In the genomic region with DNA sequence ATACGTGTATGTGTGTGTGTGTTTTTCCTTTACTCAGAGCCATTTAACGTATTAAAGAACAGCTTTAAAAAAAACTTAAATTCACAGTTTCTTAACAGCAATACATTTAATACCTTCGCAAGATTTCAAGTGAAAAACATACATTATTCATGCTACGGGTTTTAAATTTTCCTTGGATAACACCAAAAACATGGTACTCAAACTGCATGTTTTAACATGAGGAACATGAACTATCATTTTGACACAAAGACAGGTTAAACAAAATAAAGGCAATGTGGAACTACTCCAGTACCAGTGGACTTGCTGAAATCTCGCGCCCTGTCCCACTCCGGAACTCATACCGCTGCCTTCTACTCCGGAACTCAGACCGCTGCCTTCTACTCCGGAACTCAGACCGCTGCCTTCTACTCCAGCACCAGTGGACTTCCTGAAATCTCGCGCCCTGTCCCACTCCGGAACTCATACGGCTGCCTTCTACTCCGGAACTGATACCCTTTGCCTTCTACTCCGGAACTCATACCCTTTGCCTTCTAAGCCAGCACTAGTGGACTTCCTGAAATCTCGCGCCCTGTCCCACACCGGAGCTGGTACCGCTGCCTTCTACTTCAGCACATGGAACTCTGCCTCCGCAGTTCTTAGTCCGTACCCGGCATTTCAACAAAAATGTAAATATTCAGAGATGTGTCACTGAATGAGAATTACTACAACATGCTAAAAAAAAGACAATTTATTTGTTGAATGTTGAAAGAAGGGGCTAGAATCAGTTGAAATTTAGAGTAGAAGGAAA, we compare ENCODE assay signal across 1 cellular context.
A peak's percentile ranks its signal among the peaks of the same experiment; 100 is the strongest.
TF ChIP-seq lines count a peak whose summit lies in the region.

No MANE protein-coding gene starts in this region.

TF ChIP-seq in K562, 482 proteins besides CTCF, POLR2A, EP300 and RAD21 (continued from another document and continues in another):
- no peak for TF ChIP-seq PYGO2 (tag; IDR thresholded peaks at IDR 0.05)
- no peak for TF ChIP-seq PATZ1 (CRISPR knock-in tag; IDR thresholded peaks at IDR 0.05; ENCODE audit: borderline replicate concordance)
- TF ChIP-seq PML (IDR thresholded peaks at IDR 0.05; ENCODE audit: low read length): peak; percentile 86
- peak; percentile 57 for TF ChIP-seq NFIC (IDR thresholded peaks at IDR 0.05)
- TF ChIP-seq, protein P1, sequence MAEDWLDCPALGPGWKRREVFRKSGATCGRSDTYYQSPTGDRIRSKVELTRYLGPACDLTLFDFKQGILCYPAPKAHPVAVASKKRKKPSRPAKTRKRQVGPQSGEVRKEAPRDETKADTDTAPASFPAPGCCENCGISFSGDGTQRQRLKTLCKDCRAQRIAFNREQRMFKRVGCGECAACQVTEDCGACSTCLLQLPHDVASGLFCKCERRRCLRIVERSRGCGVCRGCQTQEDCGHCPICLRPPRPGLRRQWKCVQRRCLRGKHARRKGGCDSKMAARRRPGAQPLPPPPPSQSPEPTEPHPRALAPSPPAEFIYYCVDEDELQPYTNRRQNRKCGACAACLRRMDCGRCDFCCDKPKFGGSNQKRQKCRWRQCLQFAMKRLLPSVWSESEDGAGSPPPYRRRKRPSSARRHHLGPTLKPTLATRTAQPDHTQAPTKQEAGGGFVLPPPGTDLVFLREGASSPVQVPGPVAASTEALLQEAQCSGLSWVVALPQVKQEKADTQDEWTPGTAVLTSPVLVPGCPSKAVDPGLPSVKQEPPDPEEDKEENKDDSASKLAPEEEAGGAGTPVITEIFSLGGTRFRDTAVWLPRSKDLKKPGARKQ (CRISPR knock-in tag; IDR thresholded peaks at IDR 0.05): no peak
- TF ChIP-seq CHD2 (IDR thresholded peaks at IDR 0.05; ENCODE audit: low read depth, low read length): peak; percentile 70; the same call in 1 of the 2 replicates
- peak in 1 of 2 experiments; percentile 80; a peak in 2 of 4 replicates for TF ChIP-seq ZNF639 (CRISPR knock-in tag; conservative IDR thresholded peaks at IDR 0.05 in 1 of 2, IDR thresholded peaks at IDR 0.05 in 1 of 2)
- TF ChIP-seq XRCC5 (IDR thresholded peaks at IDR 0.05; ENCODE audit: low read depth, low read length): peak; percentile 87
- TF ChIP-seq CBX5 (IDR thresholded peaks at IDR 0.05; ENCODE audit: borderline replicate concordance, low read depth): no peak; the same call in 1 of the 2 replicates
- TF ChIP-seq NCOR1 (IDR thresholded peaks at IDR 0.05): peak; percentile 38; the same call in 1 of the 2 replicates
- peak in 1 of 2 experiments; percentile 56; a peak in 2 of 4 replicates for TF ChIP-seq MAZ (CRISPR knock-in tag; conservative IDR thresholded peaks at IDR 0.05 in 1 of 2, IDR thresholded peaks at IDR 0.05 in 1 of 2)
- TF ChIP-seq CBFA2T2 (conservative IDR thresholded peaks at IDR 0.05): no peak
- TF ChIP-seq RAD51 (IDR thresholded peaks at IDR 0.05; ENCODE audit: borderline replicate concordance, low read depth): no peak
- no peak for TF ChIP-seq CBFA2T3 (IDR thresholded peaks at IDR 0.05)
- TF ChIP-seq, protein P2, sequence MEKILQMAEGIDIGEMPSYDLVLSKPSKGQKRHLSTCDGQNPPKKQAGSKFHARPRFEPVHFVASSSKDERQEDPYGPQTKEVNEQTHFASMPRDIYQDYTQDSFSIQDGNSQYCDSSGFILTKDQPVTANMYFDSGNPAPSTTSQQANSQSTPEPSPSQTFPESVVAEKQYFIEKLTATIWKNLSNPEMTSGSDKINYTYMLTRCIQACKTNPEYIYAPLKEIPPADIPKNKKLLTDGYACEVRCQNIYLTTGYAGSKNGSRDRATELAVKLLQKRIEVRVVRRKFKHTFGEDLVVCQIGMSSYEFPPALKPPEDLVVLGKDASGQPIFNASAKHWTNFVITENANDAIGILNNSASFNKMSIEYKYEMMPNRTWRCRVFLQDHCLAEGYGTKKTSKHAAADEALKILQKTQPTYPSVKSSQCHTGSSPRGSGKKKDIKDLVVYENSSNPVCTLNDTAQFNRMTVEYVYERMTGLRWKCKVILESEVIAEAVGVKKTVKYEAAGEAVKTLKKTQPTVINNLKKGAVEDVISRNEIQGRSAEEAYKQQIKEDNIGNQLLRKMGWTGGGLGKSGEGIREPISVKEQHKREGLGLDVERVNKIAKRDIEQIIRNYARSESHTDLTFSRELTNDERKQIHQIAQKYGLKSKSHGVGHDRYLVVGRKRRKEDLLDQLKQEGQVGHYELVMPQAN (IDR thresholded peaks at IDR 0.05; ENCODE audit: borderline replicate concordance): peak; percentile 37; the same call in 1 of the 2 replicates
- TF ChIP-seq ZNF408 (CRISPR knock-in tag; IDR thresholded peaks at IDR 0.05; ENCODE audit: low read depth): no peak
- TF ChIP-seq TBP (optimal IDR thresholded peaks at IDR 0.05; ENCODE audit: low read depth, low read length): peak; percentile 86
- TF ChIP-seq ASH1L (IDR thresholded peaks at IDR 0.05; ENCODE audit: borderline replicate concordance, low read depth, partially characterized antibody): peak; percentile 72
- TF ChIP-seq, protein P3, sequence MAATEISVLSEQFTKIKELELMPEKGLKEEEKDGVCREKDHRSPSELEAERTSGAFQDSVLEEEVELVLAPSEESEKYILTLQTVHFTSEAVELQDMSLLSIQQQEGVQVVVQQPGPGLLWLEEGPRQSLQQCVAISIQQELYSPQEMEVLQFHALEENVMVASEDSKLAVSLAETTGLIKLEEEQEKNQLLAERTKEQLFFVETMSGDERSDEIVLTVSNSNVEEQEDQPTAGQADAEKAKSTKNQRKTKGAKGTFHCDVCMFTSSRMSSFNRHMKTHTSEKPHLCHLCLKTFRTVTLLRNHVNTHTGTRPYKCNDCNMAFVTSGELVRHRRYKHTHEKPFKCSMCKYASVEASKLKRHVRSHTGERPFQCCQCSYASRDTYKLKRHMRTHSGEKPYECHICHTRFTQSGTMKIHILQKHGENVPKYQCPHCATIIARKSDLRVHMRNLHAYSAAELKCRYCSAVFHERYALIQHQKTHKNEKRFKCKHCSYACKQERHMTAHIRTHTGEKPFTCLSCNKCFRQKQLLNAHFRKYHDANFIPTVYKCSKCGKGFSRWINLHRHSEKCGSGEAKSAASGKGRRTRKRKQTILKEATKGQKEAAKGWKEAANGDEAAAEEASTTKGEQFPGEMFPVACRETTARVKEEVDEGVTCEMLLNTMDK (IDR thresholded peaks at IDR 0.05; ENCODE audit: borderline replicate concordance, insufficient read depth, low read depth, low read length, poor library complexity, severe bottlenecking): no peak
- TF ChIP-seq SIN3B (IDR thresholded peaks at IDR 0.05; ENCODE audit: low read depth): no peak
- peak; percentile 64; the same call in 1 of the 2 replicates for TF ChIP-seq JUN (IDR thresholded peaks at IDR 0.05; ENCODE audit: borderline replicate concordance, low read depth, low read length)
- no peak for TF ChIP-seq JUN (CRISPR knock-in tag; IDR thresholded peaks at IDR 0.05; ENCODE audit: borderline replicate concordance)
- no peak for TF ChIP-seq STAG1 (CRISPR knock-in tag; IDR thresholded peaks at IDR 0.05; ENCODE audit: borderline replicate concordance)
- TF ChIP-seq, protein P4, sequence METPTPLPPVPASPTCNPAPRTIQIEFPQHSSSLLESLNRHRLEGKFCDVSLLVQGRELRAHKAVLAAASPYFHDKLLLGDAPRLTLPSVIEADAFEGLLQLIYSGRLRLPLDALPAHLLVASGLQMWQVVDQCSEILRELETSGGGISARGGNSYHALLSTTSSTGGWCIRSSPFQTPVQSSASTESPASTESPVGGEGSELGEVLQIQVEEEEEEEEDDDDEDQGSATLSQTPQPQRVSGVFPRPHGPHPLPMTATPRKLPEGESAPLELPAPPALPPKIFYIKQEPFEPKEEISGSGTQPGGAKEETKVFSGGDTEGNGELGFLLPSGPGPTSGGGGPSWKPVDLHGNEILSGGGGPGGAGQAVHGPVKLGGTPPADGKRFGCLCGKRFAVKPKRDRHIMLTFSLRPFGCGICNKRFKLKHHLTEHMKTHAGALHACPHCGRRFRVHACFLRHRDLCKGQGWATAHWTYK (CRISPR knock-in tag; IDR thresholded peaks at IDR 0.05): no peak
- no peak for TF ChIP-seq ZNF561 (CRISPR knock-in tag; conservative IDR thresholded peaks at IDR 0.05)
- TF ChIP-seq KLF13 (tag; IDR thresholded peaks at IDR 0.05; ENCODE audit: borderline replicate concordance, low read depth): no peak
- TF ChIP-seq SUPT5H (IDR thresholded peaks at IDR 0.05): peak; percentile 91
- no peak for TF ChIP-seq FOS (IDR thresholded peaks at IDR 0.05; ENCODE audit: extremely low read depth, insufficient read length)
- TF ChIP-seq, protein P5, sequence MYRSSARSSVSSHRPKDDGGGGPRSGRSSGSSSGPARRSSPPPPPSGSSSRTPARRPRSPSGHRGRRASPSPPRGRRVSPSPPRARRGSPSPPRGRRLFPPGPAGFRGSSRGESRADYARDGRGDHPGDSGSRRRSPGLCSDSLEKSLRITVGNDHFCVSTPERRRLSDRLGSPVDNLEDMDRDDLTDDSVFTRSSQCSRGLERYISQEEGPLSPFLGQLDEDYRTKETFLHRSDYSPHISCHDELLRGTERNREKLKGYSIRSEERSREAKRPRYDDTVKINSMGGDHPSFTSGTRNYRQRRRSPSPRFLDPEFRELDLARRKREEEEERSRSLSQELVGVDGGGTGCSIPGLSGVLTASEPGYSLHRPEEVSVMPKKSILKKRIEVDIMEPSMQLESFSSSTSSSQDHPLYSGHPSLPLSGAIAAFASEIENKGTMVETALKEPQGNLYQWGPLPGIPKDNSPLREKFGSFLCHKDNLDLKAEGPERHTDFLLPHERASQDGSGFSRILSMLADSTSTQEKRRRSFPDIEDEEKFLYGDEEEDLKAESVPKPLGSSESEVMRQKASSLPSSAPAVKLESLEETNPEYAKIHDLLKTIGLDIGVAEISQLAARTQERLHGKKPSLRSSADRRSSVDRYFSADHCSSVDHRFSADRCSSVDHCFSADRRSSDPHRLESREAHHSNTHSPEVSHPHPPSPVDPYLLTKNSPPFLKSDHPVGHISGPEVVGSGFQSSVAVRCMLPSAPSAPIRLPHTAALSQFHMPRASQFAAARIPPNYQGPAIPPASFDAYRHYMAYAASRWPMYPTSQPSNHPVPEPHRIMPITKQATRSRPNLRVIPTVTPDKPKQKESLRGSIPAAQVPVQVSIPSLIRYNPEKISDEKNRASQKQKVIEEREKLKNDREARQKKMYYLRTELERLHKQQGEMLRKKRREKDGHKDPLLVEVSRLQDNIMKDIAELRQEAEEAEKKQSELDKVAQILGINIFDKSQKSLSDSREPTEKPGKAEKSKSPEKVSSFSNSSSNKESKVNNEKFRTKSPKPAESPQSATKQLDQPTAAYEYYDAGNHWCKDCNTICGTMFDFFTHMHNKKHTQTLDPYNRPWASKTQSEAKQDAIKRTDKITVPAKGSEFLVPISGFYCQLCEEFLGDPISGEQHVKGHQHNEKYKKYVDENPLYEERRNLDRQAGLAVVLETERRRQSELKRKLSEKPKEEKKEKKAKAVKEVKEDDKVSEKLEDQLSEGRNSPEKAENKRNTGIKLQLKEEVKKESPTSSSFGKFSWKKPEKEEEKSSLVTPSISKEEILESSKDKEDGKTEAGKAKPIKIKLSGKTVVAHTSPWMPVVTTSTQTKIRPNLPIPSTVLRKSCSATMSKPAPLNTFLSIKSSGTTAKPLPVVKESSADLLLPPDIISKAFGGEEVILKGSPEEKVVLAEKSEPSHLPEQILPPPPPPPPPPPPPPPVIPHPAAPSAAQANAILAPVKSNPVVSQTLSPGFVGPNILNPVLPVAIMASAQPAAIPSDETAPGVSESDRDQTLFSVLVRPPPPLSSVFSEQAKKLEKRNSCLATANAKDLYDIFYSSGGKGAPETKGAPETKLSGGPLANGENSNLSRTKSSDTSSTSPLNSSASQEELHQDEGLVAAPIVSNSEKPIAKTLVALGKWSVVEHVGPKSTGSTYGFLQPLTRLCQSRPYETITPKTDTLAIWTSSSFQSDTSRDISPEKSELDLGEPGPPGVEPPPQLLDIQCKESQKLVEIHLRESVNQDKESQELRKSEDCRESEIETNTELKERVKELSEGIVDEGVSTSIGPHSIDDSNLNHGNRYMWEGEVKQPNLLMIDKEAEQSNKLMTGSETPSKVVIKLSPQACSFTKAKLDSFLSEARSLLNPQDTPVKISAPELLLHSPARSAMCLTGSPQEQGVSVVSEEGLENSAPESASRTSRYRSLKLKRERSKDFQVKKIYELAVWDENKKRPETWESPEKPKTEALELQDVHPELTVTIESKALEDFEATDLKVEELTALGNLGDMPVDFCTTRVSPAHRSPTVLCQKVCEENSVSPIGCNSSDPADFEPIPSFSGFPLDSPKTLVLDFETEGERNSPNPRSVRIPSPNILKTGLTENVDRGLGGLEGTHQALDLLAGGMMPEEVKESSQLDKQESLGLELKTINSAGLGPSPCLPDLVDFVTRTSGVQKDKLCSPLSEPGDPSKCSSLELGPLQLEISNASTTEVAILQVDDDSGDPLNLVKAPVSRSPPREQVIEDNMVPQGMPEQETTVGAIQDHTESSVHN (IDR thresholded peaks at IDR 0.05; ENCODE audit: borderline replicate concordance in 1 of 2, low read depth in 1 of 2): no peak
- TF ChIP-seq ZNF282 (CRISPR knock-in tag; IDR thresholded peaks at IDR 0.05): no peak
- TF ChIP-seq ARHGAP35 (IDR thresholded peaks at IDR 0.05; ENCODE audit: partially characterized antibody): no peak
- TF ChIP-seq THRA (IDR thresholded peaks at IDR 0.05): no peak
- TF ChIP-seq ZNF316 (IDR thresholded peaks at IDR 0.05): no peak
